Comparison of ENCODE assay signal across 2 cellular contexts in the genomic region with DNA sequence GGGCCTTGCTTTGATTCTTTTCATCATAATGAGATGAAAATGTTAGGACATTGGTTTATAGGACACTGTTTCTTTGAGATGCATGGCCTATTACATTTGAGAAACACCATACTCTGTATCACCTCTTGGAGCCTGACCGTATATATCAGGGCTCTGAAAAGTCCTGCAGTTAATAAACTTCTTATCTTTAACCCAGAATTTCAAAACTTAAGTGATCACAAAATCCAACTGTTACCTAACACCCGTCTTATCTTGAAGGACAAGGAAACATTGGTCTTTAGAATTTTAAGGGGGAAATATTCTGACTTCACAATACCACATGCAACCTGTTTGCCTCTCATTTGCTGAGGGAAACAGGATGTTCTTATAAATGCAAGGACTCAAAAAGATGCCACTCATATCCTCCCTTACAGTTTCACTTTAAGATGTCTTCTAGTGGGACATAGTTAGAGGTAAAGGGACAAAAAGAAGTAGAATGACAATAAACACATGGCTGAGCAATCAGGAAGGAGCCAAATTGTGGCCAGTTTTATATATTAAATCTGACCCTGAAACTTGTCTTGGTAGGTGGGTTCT.
TF ChIP-seq lines count a peak whose summit lies in the region.

No MANE protein-coding gene starts in this region.

TF ChIP-seq in liver, 16 proteins besides CTCF, POLR2A, EP300 and RAD21 (continued from another document):
- TF ChIP-seq, protein P1, sequence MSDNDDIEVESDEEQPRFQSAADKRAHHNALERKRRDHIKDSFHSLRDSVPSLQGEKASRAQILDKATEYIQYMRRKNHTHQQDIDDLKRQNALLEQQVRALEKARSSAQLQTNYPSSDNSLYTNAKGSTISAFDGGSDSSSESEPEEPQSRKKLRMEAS (IDR thresholded peaks at IDR 0.05) = no peak
- TF ChIP-seq SP1 (IDR thresholded peaks at IDR 0.05) (no peak), FOXA2 (IDR thresholded peaks at IDR 0.05) (no peak), RXRA (IDR thresholded peaks at IDR 0.05) (no peak), FOXA1 (IDR thresholded peaks at IDR 0.05) (no peak), JUND (IDR thresholded peaks at IDR 0.05) (no peak), EGR1 (IDR thresholded peaks at IDR 0.05; ENCODE audit: low read depth in 2 of 2) (no peak), NR2F2 (IDR thresholded peaks at IDR 0.05) (no peak), YY1 (IDR thresholded peaks at IDR 0.05) (no peak), HNF4A (conservative IDR thresholded peaks at IDR 0.05) (no peak)
- TF ChIP-seq, protein P2, sequence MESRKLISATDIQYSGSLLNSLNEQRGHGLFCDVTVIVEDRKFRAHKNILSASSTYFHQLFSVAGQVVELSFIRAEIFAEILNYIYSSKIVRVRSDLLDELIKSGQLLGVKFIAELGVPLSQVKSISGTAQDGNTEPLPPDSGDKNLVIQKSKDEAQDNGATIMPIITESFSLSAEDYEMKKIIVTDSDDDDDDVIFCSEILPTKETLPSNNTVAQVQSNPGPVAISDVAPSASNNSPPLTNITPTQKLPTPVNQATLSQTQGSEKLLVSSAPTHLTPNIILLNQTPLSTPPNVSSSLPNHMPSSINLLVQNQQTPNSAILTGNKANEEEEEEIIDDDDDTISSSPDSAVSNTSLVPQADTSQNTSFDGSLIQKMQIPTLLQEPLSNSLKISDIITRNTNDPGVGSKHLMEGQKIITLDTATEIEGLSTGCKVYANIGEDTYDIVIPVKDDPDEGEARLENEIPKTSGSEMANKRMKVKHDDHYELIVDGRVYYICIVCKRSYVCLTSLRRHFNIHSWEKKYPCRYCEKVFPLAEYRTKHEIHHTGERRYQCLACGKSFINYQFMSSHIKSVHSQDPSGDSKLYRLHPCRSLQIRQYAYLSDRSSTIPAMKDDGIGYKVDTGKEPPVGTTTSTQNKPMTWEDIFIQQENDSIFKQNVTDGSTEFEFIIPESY (IDR thresholded peaks at IDR 0.05) = no peak
- TF ChIP-seq, protein P3, sequence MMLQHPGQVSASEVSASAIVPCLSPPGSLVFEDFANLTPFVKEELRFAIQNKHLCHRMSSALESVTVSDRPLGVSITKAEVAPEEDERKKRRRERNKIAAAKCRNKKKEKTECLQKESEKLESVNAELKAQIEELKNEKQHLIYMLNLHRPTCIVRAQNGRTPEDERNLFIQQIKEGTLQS (IDR thresholded peaks at IDR 0.05) = no peak

TF ChIP-seq in HepG2, 621 proteins besides CTCF, POLR2A, EP300 and RAD21 (continued from another document):
- TF ChIP-seq, protein P4, sequence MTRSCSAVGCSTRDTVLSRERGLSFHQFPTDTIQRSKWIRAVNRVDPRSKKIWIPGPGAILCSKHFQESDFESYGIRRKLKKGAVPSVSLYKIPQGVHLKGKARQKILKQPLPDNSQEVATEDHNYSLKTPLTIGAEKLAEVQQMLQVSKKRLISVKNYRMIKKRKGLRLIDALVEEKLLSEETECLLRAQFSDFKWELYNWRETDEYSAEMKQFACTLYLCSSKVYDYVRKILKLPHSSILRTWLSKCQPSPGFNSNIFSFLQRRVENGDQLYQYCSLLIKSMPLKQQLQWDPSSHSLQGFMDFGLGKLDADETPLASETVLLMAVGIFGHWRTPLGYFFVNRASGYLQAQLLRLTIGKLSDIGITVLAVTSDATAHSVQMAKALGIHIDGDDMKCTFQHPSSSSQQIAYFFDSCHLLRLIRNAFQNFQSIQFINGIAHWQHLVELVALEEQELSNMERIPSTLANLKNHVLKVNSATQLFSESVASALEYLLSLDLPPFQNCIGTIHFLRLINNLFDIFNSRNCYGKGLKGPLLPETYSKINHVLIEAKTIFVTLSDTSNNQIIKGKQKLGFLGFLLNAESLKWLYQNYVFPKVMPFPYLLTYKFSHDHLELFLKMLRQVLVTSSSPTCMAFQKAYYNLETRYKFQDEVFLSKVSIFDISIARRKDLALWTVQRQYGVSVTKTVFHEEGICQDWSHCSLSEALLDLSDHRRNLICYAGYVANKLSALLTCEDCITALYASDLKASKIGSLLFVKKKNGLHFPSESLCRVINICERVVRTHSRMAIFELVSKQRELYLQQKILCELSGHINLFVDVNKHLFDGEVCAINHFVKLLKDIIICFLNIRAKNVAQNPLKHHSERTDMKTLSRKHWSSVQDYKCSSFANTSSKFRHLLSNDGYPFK (CRISPR knock-in tag; IDR thresholded peaks at IDR 0.05; ENCODE audit: borderline replicate concordance) = no peak
- TF ChIP-seq, protein P5, sequence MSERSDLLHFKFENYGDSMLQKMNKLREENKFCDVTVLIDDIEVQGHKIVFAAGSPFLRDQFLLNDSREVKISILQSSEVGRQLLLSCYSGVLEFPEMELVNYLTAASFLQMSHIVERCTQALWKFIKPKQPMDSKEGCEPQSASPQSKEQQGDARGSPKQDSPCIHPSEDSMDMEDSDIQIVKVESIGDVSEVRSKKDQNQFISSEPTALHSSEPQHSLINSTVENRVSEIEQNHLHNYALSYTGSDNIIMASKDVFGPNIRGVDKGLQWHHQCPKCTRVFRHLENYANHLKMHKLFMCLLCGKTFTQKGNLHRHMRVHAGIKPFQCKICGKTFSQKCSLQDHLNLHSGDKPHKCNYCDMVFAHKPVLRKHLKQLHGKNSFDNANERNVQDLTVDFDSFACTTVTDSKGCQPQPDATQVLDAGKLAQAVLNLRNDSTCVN (CRISPR knock-in tag; IDR thresholded peaks at IDR 0.05; ENCODE audit: borderline replicate concordance) = no peak
- TF ChIP-seq ZNF564 (CRISPR knock-in tag; IDR thresholded peaks at IDR 0.05) (no peak), SNRNP70 (IDR thresholded peaks at IDR 0.05; ENCODE audit: low read depth, low read length) (no peak), ZNF430 (CRISPR knock-in tag; IDR thresholded peaks at IDR 0.05) (no peak), HNRNPUL1 (IDR thresholded peaks at IDR 0.05; ENCODE audit: low read depth, low read length) (no peak), CBFB (CRISPR knock-in tag; IDR thresholded peaks at IDR 0.05) (no peak), ZNF572 (CRISPR knock-in tag; IDR thresholded peaks at IDR 0.05) (no peak), ZSCAN21 (CRISPR knock-in tag; IDR thresholded peaks at IDR 0.05; ENCODE audit: borderline replicate concordance) (no peak), PLRG1 (conservative IDR thresholded peaks at IDR 0.05) (no peak), FOXM1 (CRISPR knock-in tag; IDR thresholded peaks at IDR 0.05) (no peak)
- TF ChIP-seq, protein P6, sequence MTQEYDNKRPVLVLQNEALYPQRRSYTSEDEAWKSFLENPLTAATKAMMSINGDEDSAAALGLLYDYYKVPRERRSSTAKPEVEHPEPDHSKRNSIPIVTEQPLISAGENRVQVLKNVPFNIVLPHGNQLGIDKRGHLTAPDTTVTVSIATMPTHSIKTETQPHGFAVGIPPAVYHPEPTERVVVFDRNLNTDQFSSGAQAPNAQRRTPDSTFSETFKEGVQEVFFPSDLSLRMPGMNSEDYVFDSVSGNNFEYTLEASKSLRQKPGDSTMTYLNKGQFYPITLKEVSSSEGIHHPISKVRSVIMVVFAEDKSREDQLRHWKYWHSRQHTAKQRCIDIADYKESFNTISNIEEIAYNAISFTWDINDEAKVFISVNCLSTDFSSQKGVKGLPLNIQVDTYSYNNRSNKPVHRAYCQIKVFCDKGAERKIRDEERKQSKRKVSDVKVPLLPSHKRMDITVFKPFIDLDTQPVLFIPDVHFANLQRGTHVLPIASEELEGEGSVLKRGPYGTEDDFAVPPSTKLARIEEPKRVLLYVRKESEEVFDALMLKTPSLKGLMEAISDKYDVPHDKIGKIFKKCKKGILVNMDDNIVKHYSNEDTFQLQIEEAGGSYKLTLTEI (CRISPR knock-in tag; conservative IDR thresholded peaks at IDR 0.05) = no peak
